12 cellular contexts compared by ENCODE assay signal in genomic region chr18:34947711-34948125, GRCh38.
DNase-seq lines count a peak whose midpoint lies in the region; ATAC-seq and TF ChIP-seq lines count a peak whose summit lies in the region.
"Had no signal": no experiment of that assay in that cellular context is flagged by ENCODE, and none has a peak within 500 bp of the region (broad histone marks: within the 10 kb centered on the region; RNA-seq: fewer than 3 reads in every experiment).

No MANE protein-coding gene starts in this region.

- H3K9me3 Mint-ChIP-seq in GM23338 (no peaks in the 10 kb centered on the region), nephron progenitor cell (no peaks in the 10 kb centered on the region)
- H3K9me3 Mint-ChIP-seq: IgD-negative memory B cell had no signal

- peaks cover 10% of the 10 kb centered on the region; the same call in 2 of the 3 replicates for H3K4me1 Mint-ChIP-seq in GM23338
- no peaks in the 10 kb centered on the region for H3K4me1 Mint-ChIP-seq in nephron progenitor cell
- H3K4me1 Mint-ChIP-seq: IgD-negative memory B cell had no signal

- no peak for DNase-seq in GM23338 (ENCODE audit: low spot score)
- peak; percentile 64 for DNase-seq in OCI-M1 (lab: John Stamatoyannopoulos, UW)
- peak; percentile 65 for DNase-seq in fibroblast of mammary gland (ENCODE audit: low read depth)
- peak; percentile 67 for DNase-seq in pons (ENCODE audit: low spot score)
- DNase-seq in nephron progenitor cell, result no peak
- no peak for DNase-seq in COLO668 (lab: John Stamatoyannopoulos, UW; ENCODE audit: unreplicated experiment)
- DNase-seq in glomerular visceral epithelial cell (ENCODE audit: extremely low spot score), result no peak
- DNase-seq: Caco-2; effector CD8-positive, alpha-beta T cell; H7; NCI-H2081 treated with DMSO at 0.1 percent for 48 hours had no signal

- H3K79me2 ChIP-seq in GM23338 (replicated peaks; ENCODE audit: insufficient read depth), result no peaks in the 10 kb centered on the region

- H3K27ac Mint-ChIP-seq in GM23338, result peak overlapping the region; percentile 86
- no peak overlapping the region for H3K27ac Mint-ChIP-seq in nephron progenitor cell
- H3K27ac Mint-ChIP-seq: IgD-negative memory B cell had no signal

- H3K4me1 ChIP-seq in GM23338 (ENCODE audit: insufficient read depth), result no peaks in the 10 kb centered on the region; the same call in 1 of the 2 replicates

- no peak overlapping the region for H3K4me2 ChIP-seq in GM23338

- no peaks in the 10 kb centered on the region for H3K9me2 ChIP-seq in GM23338 (ENCODE audit: insufficient read depth)

- no peaks in the 10 kb centered on the region for H4K20me1 ChIP-seq in GM23338 (replicated peaks; ENCODE audit: insufficient read depth)

- TF ChIP-seq CTCF in GM23338 (conservative IDR thresholded peaks at IDR 0.05; ENCODE audit: low read depth in 2 of 2), result no peak
- no peak for TF ChIP-seq CTCF in fibroblast of mammary gland (conservative IDR thresholded peaks at IDR 0.05; ENCODE audit: control insufficient read depth, insufficient read depth, low read depth, low read length)
- TF ChIP-seq CTCF in nephron progenitor cell (IDR thresholded peaks at IDR 0.05), result no peak

- H3K36me3 Mint-ChIP-seq in GM23338 (ENCODE audit: low read depth) (no peaks in the 10 kb centered on the region), nephron progenitor cell (ENCODE audit: low read depth) (no peaks in the 10 kb centered on the region)
- H3K36me3 Mint-ChIP-seq: IgD-negative memory B cell had no signal

- no peaks in the 10 kb centered on the region for H3F3A ChIP-seq in GM23338 (replicated peaks; ENCODE audit: low read depth)

- H3K27ac ChIP-seq in GM23338 (ENCODE audit: low read depth), result no peak overlapping the region

- H3K4me3 ChIP-seq in GM23338 (no peak overlapping the region), fibroblast of mammary gland (ENCODE audit: control insufficient read depth, low read depth, low read length) (no peak overlapping the region)

- ATAC-seq in GM23338, result no peak

- no peak overlapping the region for H3K4me3 Mint-ChIP-seq in GM23338
- no peak overlapping the region for H3K4me3 Mint-ChIP-seq in nephron progenitor cell
- H3K4me3 Mint-ChIP-seq: IgD-negative memory B cell had no signal

- H3K27me3 Mint-ChIP-seq in GM23338 (ENCODE audit: insufficient read depth, low read depth, poor library complexity), result no peaks in the 10 kb centered on the region
- no peaks in the 10 kb centered on the region for H3K27me3 Mint-ChIP-seq in nephron progenitor cell (ENCODE audit: low read depth, poor library complexity)

- peak overlapping the region; percentile 64; the same call in 1 of the 2 replicates for H2AFZ ChIP-seq in GM23338

- no peaks in the 10 kb centered on the region for H3K27me3 ChIP-seq in GM23338 (ENCODE audit: insufficient read depth)

- H3K36me3 ChIP-seq in GM23338 (ENCODE audit: insufficient read depth), result no peaks in the 10 kb centered on the region

TF ChIP-seq in GM23338, 12 proteins besides CTCF, POLR2A, EP300 and RAD21:
- TF ChIP-seq ZNF462 (CRISPR knock-in tag; IDR thresholded peaks at IDR 0.05) (0 out of 2 replicates have a peak, but pooled peaks have one; percentile 27), POLR2AphosphoS5 (IDR thresholded peaks at IDR 0.05; ENCODE audit: low read depth) (no peak)
TF ChIP-seq in GM23338: peak in this region for 1.

Comparison
In these comparisons a context has a peak if more than half of its experiments do, and no peak if none do; other contexts are left out.
1. DNase-seq: peak in OCI-M1 (single experiment), fibroblast of mammary gland (single experiment) and pons (single experiment); none in GM23338 (single experiment), nephron progenitor cell (single experiment), COLO668 (single experiment) and glomerular visceral epithelial cell (single experiment).